ENCODE assay signal across 8 cellular contexts in genomic region chr17:58331815-58332719, GRCh38. TPM values are rescaled to one million over a fixed set of nuclear protein-coding genes. Genes with fewer than 3 reads are reported as not detected.
A peak's percentile ranks its signal among the peaks of the same experiment; 100 is the strongest.
DNase-seq lines count a peak whose midpoint lies in the region; ATAC-seq and TF ChIP-seq lines count a peak whose summit lies in the region.

No MANE protein-coding gene starts in this region.

- H3K36me3 ChIP-seq in lung (ENCODE audit: control insufficient read depth in 2 of 2, insufficient read depth in 2 of 2, low read length in 2 of 2): no peaks in the 10 kb centered on the region

- H3K4me3 ChIP-seq in lung: peak overlapping the region; percentile 20

- peak overlapping the region in 1 of 2 donors; percentile 79 for H3K27ac ChIP-seq in lung (ENCODE audit: low read depth in 1 of 2, low read length in 1 of 2)

- DNase-seq in OCI-M2 (lab: John Stamatoyannopoulos, UW; ENCODE audit: unreplicated experiment): peak; percentile 71
- DNase-seq in activated gamma-delta T cell (lab: John Stamatoyannopoulos, UW): peak; percentile 73
- DNase-seq in lung (ENCODE audit: low spot score): peak; percentile 74
- peak; percentile 80 to 90 for DNase-seq in stimulated activated CD8-positive, alpha-beta memory T cell treated with anti-CD3 and anti-CD28 coated beads, Interleukin-4, amount 100 ng/mL, for 4 hours (ENCODE audit: low read depth in 2 of 2, low spot score in 1 of 2)
- no peak for DNase-seq in SW 1271 (lab: John Stamatoyannopoulos, UW)
- DNase-seq in RKO (ENCODE audit: low spot score): no peak

- TF ChIP-seq CTCF in lung (IDR thresholded peaks at IDR 0.05; ENCODE audit: control extremely low read depth, extremely low read depth): no peak

- ATAC-seq in GM19324 (IDR thresholded peaks at IDR 0.05; ENCODE audit: low FRiP score, unreplicated experiment) (peak; percentile 26), lung (ENCODE audit: insufficient read depth, low FRiP score) (peak; percentile 50), GM21390 (IDR thresholded peaks at IDR 0.05; ENCODE audit: unreplicated experiment) (no peak)

- H3K27me3 ChIP-seq in lung (ENCODE audit: control insufficient read depth, insufficient read depth): no peaks in the 10 kb centered on the region

- peaks cover 0 to 3% of the 10 kb centered on the region in 2 donors for H3K9me3 ChIP-seq in lung (ENCODE audit: control insufficient read depth in 2 of 2, insufficient read depth in 1 of 2, low read length in 1 of 2)

- 32 to 68% methylated on average over 26 to 29 of the region's 29 CpGs for WGBS in lung, 2 donors

- peaks cover 0 to 4% of the 10 kb centered on the region in 2 donors for H3K4me1 ChIP-seq in lung (ENCODE audit: control insufficient read depth in 2 of 2, insufficient read depth in 2 of 2, low read length in 2 of 2)

RNA-seq across cellular contexts. Expression of gene TSPOAP1, which starts 3.5 kb away (rescaled TPM):
- 10 to 100 TPM; 19.3 to 23.5 TPM for total RNA-seq in lung
- polyA plus RNA-seq in lung: 10 to 100 TPM in 1 of 2 donors, 1 to 10 TPM in 1; 7.0 to 17.1 TPM

RNA-seq across cellular contexts. Expression of gene SUPT4H1, which starts 19.9 kb away (rescaled TPM):
- total RNA-seq in lung: 10 to 100 TPM; 54.6 to 59.2 TPM
- 10 to 100 TPM; 75.5 to 97.5 TPM for polyA plus RNA-seq in lung

RNA-seq across cellular contexts. Expression of gene MPO, which starts 51.3 kb away (rescaled TPM):
- 10 to 100 TPM in 1 of 2 donors, 1 to 10 TPM in 1; 2.5 to 62.0 TPM for total RNA-seq in lung
- 10 to 100 TPM in 1 of 2 donors, under 1 TPM in 1; 0.79 to 10.8 TPM for polyA plus RNA-seq in lung

Comparison
In these comparisons a context has a peak if more than half of its experiments do, and no peak if none do; other contexts are left out.
1. DNase-seq: peak in OCI-M2 (single experiment), activated gamma-delta T cell (single experiment), lung (single experiment) and stimulated activated CD8-positive, alpha-beta memory T cell treated with anti-CD3 and anti-CD28 coated beads, Interleukin-4, amount 100 ng/mL, for 4 hours (2 of 2); none in SW 1271 (0 of 2) and RKO (single experiment).